In genomic region chr16:4506450-4506849, GRCh38 we compare ENCODE assay signal across 8 cellular contexts. TPM values are rescaled to one million over a fixed set of nuclear protein-coding genes. Genes with fewer than 3 reads are reported as not detected.
A peak's percentile ranks its signal among the peaks of the same experiment; 100 is the strongest.
DNase-seq lines count a peak whose midpoint lies in the region; ATAC-seq and TF ChIP-seq lines count a peak whose summit lies in the region.

No MANE protein-coding gene starts in this region.

- peaks cover 67% of the 10 kb centered on the region for H3K36me3 Mint-ChIP-seq in stimulated activated effector memory CD8-positive, alpha-beta T cell treated with anti-CD3 and anti-CD28 coated beads, Interleukin-12 subunit alpha, Interleukin-12 subunit beta, amount 100 ng/mL, for 72 hours

- DNase-seq in D341Med (ENCODE audit: low spot score) (peak; percentile 73), HFF-Myc (ENCODE audit: extremely low read depth, low read depth) (peak; percentile 65), NCI-H526 (lab: John Stamatoyannopoulos, UW) (peak; percentile 13 to 67), mesendoderm (peak; percentile 88), mesenteric fat pad (ENCODE audit: low spot score) (no peak)
- DNase-seq in activated CD4-positive, alpha-beta T cell treated with anti-CD3 and anti-CD28 coated beads, Interleukin-2, amount 50 U/mL, for 24 hours (ENCODE audit: low read depth in 1 of 2, low spot score in 1 of 2): peak; percentile 16 to 56
- DNase-seq in effector CD8-positive, alpha-beta T cell (lab: John Stamatoyannopoulos, UW): peak; percentile 18
- peak; percentile 25 to 68 for DNase-seq in stimulated activated effector memory CD8-positive, alpha-beta T cell treated with anti-CD3 and anti-CD28 coated beads, Interleukin-12 subunit alpha, Interleukin-12 subunit beta, amount 100 ng/mL, for 72 hours (ENCODE audit: low spot score in 2 of 2)

- no peak overlapping the region for H2BK5ac ChIP-seq in mesendoderm (ENCODE audit: low read length)

- no peak overlapping the region for H3K4me2 ChIP-seq in mesendoderm (ENCODE audit: low read length)

- no peak overlapping the region for H2BK15ac ChIP-seq in mesendoderm (replicated peaks; ENCODE audit: low read depth)

- H3K4me1 ChIP-seq in mesendoderm (ENCODE audit: control insufficient read depth, low read depth, low read length): no peaks in the 10 kb centered on the region

- H3K27me3 ChIP-seq in mesendoderm (ENCODE audit: insufficient read depth, low read length, poor library complexity): no peaks in the 10 kb centered on the region

- no peak overlapping the region for H3K4ac ChIP-seq in mesendoderm (ENCODE audit: low read depth, low read length)

- H3K4me3 ChIP-seq in HFF-Myc (replicated peaks; ENCODE audit: low read depth, low read length): no peak overlapping the region
- H3K4me3 ChIP-seq in mesendoderm (ENCODE audit: low read length): no peak overlapping the region

- ATAC-seq in stimulated activated effector memory CD8-positive, alpha-beta T cell treated with anti-CD3 and anti-CD28 coated beads, Interleukin-12 subunit alpha, Interleukin-12 subunit beta, amount 100 ng/mL, for 72 hours: peak; percentile 80

- no peak overlapping the region for H3K23ac ChIP-seq in mesendoderm (ENCODE audit: low read length)

- H3K4me1 Mint-ChIP-seq in stimulated activated effector memory CD8-positive, alpha-beta T cell treated with anti-CD3 and anti-CD28 coated beads, Interleukin-12 subunit alpha, Interleukin-12 subunit beta, amount 100 ng/mL, for 72 hours: peaks cover 56% of the 10 kb centered on the region

- no peak overlapping the region for H2AK5ac ChIP-seq in mesendoderm (ENCODE audit: low read length)

- no peak overlapping the region for H4K8ac ChIP-seq in mesendoderm (ENCODE audit: low read depth, low read length)

- H3K4me3 Mint-ChIP-seq in stimulated activated effector memory CD8-positive, alpha-beta T cell treated with anti-CD3 and anti-CD28 coated beads, Interleukin-12 subunit alpha, Interleukin-12 subunit beta, amount 100 ng/mL, for 72 hours: peak overlapping the region; percentile 66

- no peaks in the 10 kb centered on the region for H3K79me2 ChIP-seq in mesendoderm (ENCODE audit: control insufficient read depth, insufficient read depth, low read length)

- no peak overlapping the region for H3K56ac ChIP-seq in mesendoderm (ENCODE audit: low read length)

- no peak overlapping the region for H3K9ac ChIP-seq in mesendoderm (ENCODE audit: low read length)

- TF ChIP-seq CTCF in HFF-Myc (IDR thresholded peaks at IDR 0.05; ENCODE audit: low read depth, low read length, missing control alignments): peak; percentile 87

- H3K27ac ChIP-seq in mesendoderm (ENCODE audit: low read depth, low read length): no peak overlapping the region

- no peak overlapping the region for H2BK120ac ChIP-seq in mesendoderm (ENCODE audit: low read depth, low read length)

- H3K18ac ChIP-seq in mesendoderm (ENCODE audit: low read length): no peak overlapping the region

- H3K27ac Mint-ChIP-seq in stimulated activated effector memory CD8-positive, alpha-beta T cell treated with anti-CD3 and anti-CD28 coated beads, Interleukin-12 subunit alpha, Interleukin-12 subunit beta, amount 100 ng/mL, for 72 hours: peak overlapping the region; percentile 91

- H3K9me3 Mint-ChIP-seq in stimulated activated effector memory CD8-positive, alpha-beta T cell treated with anti-CD3 and anti-CD28 coated beads, Interleukin-12 subunit alpha, Interleukin-12 subunit beta, amount 100 ng/mL, for 72 hours: no peaks in the 10 kb centered on the region

- no peak overlapping the region for H4K5ac ChIP-seq in mesendoderm (ENCODE audit: low read length)

- peaks cover 5% of the 10 kb centered on the region for H3K36me3 ChIP-seq in mesendoderm (ENCODE audit: control insufficient read depth, insufficient read depth, low read length)

- peaks cover 6% of the 10 kb centered on the region for H3K79me1 ChIP-seq in mesendoderm (ENCODE audit: low read length)

- no CpG with 5 or more reads among the region's 3 CpGs for WGBS in mesendoderm (ENCODE audit: extremely low coverage, insufficient coverage, low lambda C conversion rate)

RNA-seq across cellular contexts. Expression of gene HMOX2, which starts 30.3 kb away (rescaled TPM):
- 37.2 TPM for polyA plus RNA-seq in mesendoderm (2013, experiment 1 of 2)
- polyA plus RNA-seq in mesendoderm (2013, experiment 2 of 2): 36.2 TPM
- 84.1 TPM for total RNA-seq in mesenteric fat pad

RNA-seq across cellular contexts. Expression of gene NMRAL1, which starts 32.0 kb away (rescaled TPM):
- 67.1 TPM for polyA plus RNA-seq in mesendoderm (2013, experiment 1 of 2)
- polyA plus RNA-seq in mesendoderm (2013, experiment 2 of 2): 67.6 TPM
- total RNA-seq in mesenteric fat pad: 23.4 TPM

RNA-seq across cellular contexts. Expression of gene CDIP1, which starts 32.1 kb away (rescaled TPM):
- polyA plus RNA-seq in mesendoderm (2013, experiment 1 of 2): 27.3 TPM
- 28.1 TPM for polyA plus RNA-seq in mesendoderm (2013, experiment 2 of 2)
- 24.8 TPM for total RNA-seq in mesenteric fat pad

RNA-seq across cellular contexts. Expression of gene C16orf96, which starts 49.7 kb away (rescaled TPM):
- 0.20 TPM for polyA plus RNA-seq in mesendoderm (2013, experiment 1 of 2)
- polyA plus RNA-seq in mesendoderm (2013, experiment 2 of 2): 0.27 TPM
- total RNA-seq in mesenteric fat pad: 0.10 TPM
